ENCODE assay signal across 8 cellular contexts in the genomic region with DNA sequence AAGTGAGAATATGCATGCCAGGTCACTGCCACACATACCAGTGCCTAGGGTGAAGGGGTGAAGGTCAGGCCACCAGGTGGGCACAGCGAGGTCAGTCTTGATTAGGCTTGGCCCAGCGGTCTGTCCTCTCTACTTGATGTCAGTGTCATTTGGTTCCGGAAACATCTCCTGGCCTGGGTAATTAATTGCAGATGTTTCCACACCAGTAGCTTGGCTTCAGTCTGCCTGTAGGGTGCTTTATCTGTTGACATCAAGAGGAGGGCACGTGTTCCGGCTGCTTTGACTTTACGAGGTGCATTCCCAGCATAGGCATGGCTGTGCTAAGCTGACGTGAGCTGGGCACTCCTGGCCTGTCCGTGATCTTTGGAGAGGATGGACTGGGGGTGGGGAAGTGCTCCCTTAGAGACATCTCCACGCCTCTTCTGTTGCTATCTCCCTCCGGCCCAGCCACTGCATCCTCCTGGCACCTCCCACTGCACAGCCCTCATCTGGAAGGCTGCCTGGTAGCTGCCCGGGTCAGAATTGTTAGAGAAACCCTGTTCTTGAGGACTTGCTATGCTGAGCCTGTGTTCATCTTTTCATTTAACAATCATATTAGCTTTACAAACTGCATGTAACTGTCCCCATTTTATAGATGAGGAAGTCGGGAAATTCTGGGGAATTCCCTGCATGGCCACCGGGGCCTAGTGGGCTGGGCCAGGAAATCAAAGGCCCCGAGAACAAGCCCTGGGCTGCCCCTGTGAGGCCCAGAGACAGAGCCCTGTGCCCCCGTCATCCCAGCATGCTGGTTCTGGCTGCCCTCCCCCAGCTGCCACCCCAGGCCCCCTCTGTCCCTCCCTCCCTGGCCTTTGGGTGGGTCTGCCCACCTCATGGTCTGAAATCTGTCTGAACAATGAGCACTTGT. TPM values are rescaled to one million over a fixed set of nuclear protein-coding genes. Genes with fewer than 3 reads are reported as not detected.
DNase-seq lines count a peak whose midpoint lies in the region; TF ChIP-seq lines count a peak whose summit lies in the region.

No MANE protein-coding gene starts in this region.

- no peaks in the 10 kb centered on the region for H3K27me3 Mint-ChIP-seq in activated naive CD8-positive, alpha-beta T cell treated with anti-CD3 and anti-CD28 coated beads for 36 hours
- peaks cover 3 to 4% (median 3%) of the 10 kb centered on the region in 3 donors for H3K27me3 Mint-ChIP-seq in immature natural killer cell (ENCODE audit: low read depth in 3 of 3)

- H3K4me1 Mint-ChIP-seq in activated naive CD8-positive, alpha-beta T cell treated with anti-CD3 and anti-CD28 coated beads for 36 hours = peaks cover 48% of the 10 kb centered on the region
- H3K4me1 Mint-ChIP-seq in immature natural killer cell = peaks cover 54 to 63% of the 10 kb centered on the region in 2 donors

- peaks cover 40% of the 10 kb centered on the region for H3K36me3 Mint-ChIP-seq in activated naive CD8-positive, alpha-beta T cell treated with anti-CD3 and anti-CD28 coated beads for 36 hours
- H3K36me3 Mint-ChIP-seq in immature natural killer cell = peaks cover 4 to 20% (median 9%) of the 10 kb centered on the region in 3 donors

- no peaks in the 10 kb centered on the region for H3K9me3 Mint-ChIP-seq in activated naive CD8-positive, alpha-beta T cell treated with anti-CD3 and anti-CD28 coated beads for 36 hours
- H3K9me3 Mint-ChIP-seq in immature natural killer cell = no peaks in the 10 kb centered on the region

- H3K4me3 ChIP-seq in GM06990 (replicated peaks; ENCODE audit: low read depth, low read length) = no peak overlapping the region

- peaks cover 13% of the 10 kb centered on the region for H3K36me3 ChIP-seq in GM06990 (ENCODE audit: control insufficient read depth, insufficient read depth, low read length)

- no peaks in the 10 kb centered on the region for H3K27me3 ChIP-seq in GM06990 (replicated peaks; ENCODE audit: control insufficient read depth, insufficient read depth, low read length)

- DNase-seq in GM06990 (ENCODE audit: extremely low read depth, insufficient read length) = peak; percentile 76
- DNase-seq in HCEC 1CT = peak; percentile 45
- DNase-seq in activated naive CD8-positive, alpha-beta T cell treated with anti-CD3 and anti-CD28 coated beads for 36 hours = peak; percentile 66
- no peak for DNase-seq in immature natural killer cell
- peak; percentile 58 to 63 for DNase-seq in stimulated activated CD4-positive, alpha-beta T cell treated with anti-CD3 and anti-CD28 coated beads, Interleukin-2, amount 100 ng/mL, for 24 hours
- no peak for DNase-seq in cortex of kidney (lab: John Stamatoyannopoulos, UW)
- DNase-seq in NK-92 treated with Interleukin-12 subunit alpha and Interleukin-12 subunit beta, amount 100 ng/mL, for 24 hours (lab: John Stamatoyannopoulos, UW) = no peak

- no peak for TF ChIP-seq CTCF in GM06990 (IDR thresholded peaks at IDR 0.05; ENCODE audit: insufficient read depth, low read length, poor library complexity, severe bottlenecking)

- peak overlapping the region; percentile 69 for H3K4me3 Mint-ChIP-seq in activated naive CD8-positive, alpha-beta T cell treated with anti-CD3 and anti-CD28 coated beads for 36 hours
- peak overlapping the region in 3 of 5 donors; percentile 2 to 38 (median 33) for H3K4me3 Mint-ChIP-seq in immature natural killer cell

- peak overlapping the region; percentile 97 for H3K27ac Mint-ChIP-seq in activated naive CD8-positive, alpha-beta T cell treated with anti-CD3 and anti-CD28 coated beads for 36 hours
- H3K27ac Mint-ChIP-seq in immature natural killer cell = peak overlapping the region; percentile 91 to 95 (median 95)

TF ChIP-seq in PFSK-1, 5 proteins besides CTCF, POLR2A, EP300 and RAD21:
- peak; percentile 80; the same call in 1 of the 2 replicates for TF ChIP-seq SIN3A (IDR thresholded peaks at IDR 0.05; ENCODE audit: borderline replicate concordance, insufficient read depth, low read length)
- TF ChIP-seq POLR2AphosphoS5 (IDR thresholded peaks at IDR 0.05; ENCODE audit: low read depth, low read length) = no peak
- TF ChIP-seq REST (IDR thresholded peaks at IDR 0.05; ENCODE audit: insufficient read depth in 1 of 2, low read depth in 2 of 2, low read length in 2 of 2) = peak in 1 of 2 experiments; percentile 28; a peak in 1 of 4 replicates
- TF ChIP-seq FOXP2 (optimal IDR thresholded peaks at IDR 0.05; ENCODE audit: borderline replicate concordance, extremely low read depth, extremely low read length, insufficient read depth) = peak; percentile 70
- no peak for TF ChIP-seq TAF1 (IDR thresholded peaks at IDR 0.05; ENCODE audit: borderline replicate concordance, insufficient read depth, low read length)

RNA-seq across cellular contexts. Expression of gene JADE2, which starts 29.1 kb away (rescaled TPM):
- 12.0 TPM for polyA plus RNA-seq in PFSK-1 (2012; ENCODE audit: insufficient read length, low read depth)
- total RNA-seq in activated naive CD8-positive, alpha-beta T cell treated with anti-CD3 and anti-CD28 coated beads for 36 hours = 10 to 100 TPM; 80.2 to 80.3 TPM
- polyA plus RNA-seq in immature natural killer cell = 10 to 100 TPM; 10.1 to 48.9 (median 23.0) TPM

Comparison
In these comparisons a context has a peak if more than half of its experiments do, and no peak if none do; other contexts are left out.
1. DNase-seq: peak in GM06990 (single experiment), HCEC 1CT (single experiment), activated naive CD8-positive, alpha-beta T cell treated with anti-CD3 and anti-CD28 coated beads for 36 hours (single experiment) and stimulated activated CD4-positive, alpha-beta T cell treated with anti-CD3 and anti-CD28 coated beads, Interleukin-2, amount 100 ng/mL, for 24 hours (2 of 2); none in immature natural killer cell (0 of 3), cortex of kidney (single experiment) and NK-92 treated with Interleukin-12 subunit alpha and Interleukin-12 subunit beta, amount 100 ng/mL, for 24 hours (single experiment).